ENCODE assay signal across 10 cellular contexts in genomic region chr20:49814057-49814675, GRCh38. TPM values are rescaled to one million over a fixed set of nuclear protein-coding genes. Genes with fewer than 3 reads are reported as not detected.
A peak's percentile ranks its signal among the peaks of the same experiment; 100 is the strongest.
DNase-seq lines count a peak whose midpoint lies in the region; ATAC-seq and TF ChIP-seq lines count a peak whose summit lies in the region.
"Had no signal": no experiment of that assay in that cellular context is flagged by ENCODE, and none has a peak within 500 bp of the region (broad histone marks: within the 10 kb centered on the region; RNA-seq: fewer than 3 reads in every experiment).

No MANE protein-coding gene starts in this region.

- H3K36me3 ChIP-seq in RWPE2 (ENCODE audit: low read depth) (peaks cover 42% of the 10 kb centered on the region), stomach smooth muscle (ENCODE audit: control insufficient read depth in 2 of 2, insufficient read depth in 2 of 2, low read length in 2 of 2) (peaks cover 7 to 9% of the 10 kb centered on the region in 2 donors)

- no peak for ATAC-seq in activated CD8-positive, alpha-beta memory T cell treated with anti-CD3 and anti-CD28 coated beads, Interleukin-2, amount 10 ng/mL, durations not matched to agents 7 days and 5 days
- ATAC-seq in RWPE2 (ENCODE audit: low read depth) (0 out of 3 replicates have a peak, but pooled peaks have one; percentile 6), HG03460 (IDR thresholded peaks at IDR 0.05; ENCODE audit: unreplicated experiment) (no peak)
- ATAC-seq: sciatic nerve had no signal

- peaks cover 38% of the 10 kb centered on the region for H3K36me3 Mint-ChIP-seq in activated CD8-positive, alpha-beta memory T cell treated with anti-CD3 and anti-CD28 coated beads, Interleukin-2, amount 10 ng/mL, durations not matched to agents 7 days and 5 days

- DNase-seq in activated CD8-positive, alpha-beta memory T cell treated with anti-CD3 and anti-CD28 coated beads, Interleukin-2, amount 10 ng/mL, durations not matched to agents 7 days and 5 days: no peak
- no peak for DNase-seq in activated CD8-positive, alpha-beta memory T cell treated with anti-CD3 and anti-CD28 coated beads, Interleukin-2, amount 50 U/mL, for 48 hours
- no peak for DNase-seq in RWPE2 (ENCODE audit: low spot score)
- no peak for DNase-seq in fibroblast of villous mesenchyme (ENCODE audit: low read depth)
- DNase-seq in H4 (ENCODE audit: low spot score): no peak
- no peak for DNase-seq in SK-N-DZ (ENCODE audit: low spot score)
- DNase-seq: COR-L47 had no signal

- H3K9me3 Mint-ChIP-seq in activated CD8-positive, alpha-beta memory T cell treated with anti-CD3 and anti-CD28 coated beads, Interleukin-2, amount 10 ng/mL, durations not matched to agents 7 days and 5 days (ENCODE audit: low read depth): no peaks in the 10 kb centered on the region

- H3K27ac Mint-ChIP-seq in activated CD8-positive, alpha-beta memory T cell treated with anti-CD3 and anti-CD28 coated beads, Interleukin-2, amount 10 ng/mL, durations not matched to agents 7 days and 5 days: peak overlapping the region; percentile 94

- H3K4me1 ChIP-seq in RWPE2 (ENCODE audit: insufficient read depth, poor library complexity, severe bottlenecking) (peaks cover 16% of the 10 kb centered on the region), stomach smooth muscle (ENCODE audit: control insufficient read depth, insufficient read depth, low read length) (peaks cover 14% of the 10 kb centered on the region)

- H3K4me1 Mint-ChIP-seq in activated CD8-positive, alpha-beta memory T cell treated with anti-CD3 and anti-CD28 coated beads, Interleukin-2, amount 10 ng/mL, durations not matched to agents 7 days and 5 days: peaks cover 35% of the 10 kb centered on the region

- no peak overlapping the region for H3K4me3 ChIP-seq in RWPE2 (ENCODE audit: severe bottlenecking)
- peak overlapping the region; percentile 75 for H3K4me3 ChIP-seq in fibroblast of villous mesenchyme (ENCODE audit: low read depth, low read length)
- H3K4me3 ChIP-seq in stomach smooth muscle (ENCODE audit: low read length in 2 of 2): peak overlapping the region; percentile 87 to 96

- H3K9me3 ChIP-seq in RWPE2 (ENCODE audit: severe bottlenecking) (no peaks in the 10 kb centered on the region), stomach smooth muscle (ENCODE audit: control insufficient read depth in 2 of 2, low read length in 2 of 2) (no peaks in the 10 kb centered on the region)

- H3K27me3 Mint-ChIP-seq in activated CD8-positive, alpha-beta memory T cell treated with anti-CD3 and anti-CD28 coated beads, Interleukin-2, amount 10 ng/mL, durations not matched to agents 7 days and 5 days: no peaks in the 10 kb centered on the region

- CTCF ChIA-PET in activated CD8-positive, alpha-beta memory T cell treated with anti-CD3 and anti-CD28 coated beads, Interleukin-2, amount 10 ng/mL, durations not matched to agents 7 days and 5 days (lab: Charles Lee): interaction anchor here (1.6 to 2.3 kb wide), 5 partner anchors 13 to 138 kb away, joined by 3 to 11 read pairs (median 3); no protein-coding TSS in a partner anchor

- H3K27me3 ChIP-seq in RWPE2 (ENCODE audit: insufficient read depth, poor library complexity, severe bottlenecking) (no peaks in the 10 kb centered on the region), stomach smooth muscle (ENCODE audit: control insufficient read depth in 1 of 2, insufficient read depth in 2 of 2, low read length in 2 of 2) (no peaks in the 10 kb centered on the region)

- H3K4me3 Mint-ChIP-seq in activated CD8-positive, alpha-beta memory T cell treated with anti-CD3 and anti-CD28 coated beads, Interleukin-2, amount 10 ng/mL, durations not matched to agents 7 days and 5 days: peak overlapping the region; percentile 95

- H3K27ac ChIP-seq in RWPE2 (ENCODE audit: poor library complexity, severe bottlenecking): peak overlapping the region; percentile 71
- H3K27ac ChIP-seq in stomach smooth muscle (ENCODE audit: low read length): no peak overlapping the region

- TF ChIP-seq CTCF in RWPE2 (IDR thresholded peaks at IDR 0.05; ENCODE audit: poor library complexity, severe bottlenecking): no peak
- no peak for TF ChIP-seq CTCF in fibroblast of villous mesenchyme (IDR thresholded peaks at IDR 0.05; ENCODE audit: insufficient read depth, low read depth, low read length)

- H3K9ac ChIP-seq in stomach smooth muscle (ENCODE audit: low read length in 2 of 2): peak overlapping the region; percentile 2 to 97

RNA-seq across cellular contexts. Expression of gene SLC9A8, which starts 1.5 kb away (rescaled TPM):
- total RNA-seq in activated CD8-positive, alpha-beta memory T cell treated with anti-CD3 and anti-CD28 coated beads, Interleukin-2, amount 10 ng/mL, durations not matched to agents 7 days and 5 days: 10 to 100 TPM; 16.3 to 24.9 TPM
- 6.8 and 7.3 TPM in 2 replicates for total RNA-seq in fibroblast of villous mesenchyme
- total RNA-seq in H4 (2014; rRNA removed; shearing (Covaris generic)): 4.9 TPM in 2 replicates
- 6.4 and 7.0 TPM in 2 replicates for polyA plus RNA-seq in SK-N-DZ (2014; cell fraction: cytosol; rRNA removed)
- 14.4 and 19.5 TPM in 2 replicates for polyA plus RNA-seq in SK-N-DZ (2014; cell fraction: nucleus; rRNA removed)
